ENCODE assay signal across 8 cellular contexts in genomic region chr14:55129086-55129427, GRCh38. TPM values are rescaled to one million over a fixed set of nuclear protein-coding genes. Genes with fewer than 3 reads are reported as not detected.
A peak's percentile ranks its signal among the peaks of the same experiment; 100 is the strongest.
DNase-seq lines count a peak whose midpoint lies in the region; ATAC-seq and TF ChIP-seq lines count a peak whose summit lies in the region.

Gene LGALS3, plus strand, starts transcription at chr14:55129252. Its CDS starts 8,122 bp downstream, at chr14:55137374.

- no peak for TF ChIP-seq EP300 in ovary (IDR thresholded peaks at IDR 0.05)

- no peaks in the 10 kb centered on the region for H3K4me1 ChIP-seq in NT2/D1 (ENCODE audit: insufficient read depth, insufficient read length)
- peaks cover 19% of the 10 kb centered on the region for H3K4me1 ChIP-seq in ovary (ENCODE audit: insufficient read depth)

- peak; percentile 50 for DNase-seq in activated CD4-positive, alpha-beta T cell treated with anti-CD3 and anti-CD28 coated beads for 36 hours
- DNase-seq in activated CD4-positive, alpha-beta T cell treated with anti-CD3 and anti-CD28 coated beads for 1 hour: no peak
- DNase-seq in NT2/D1 (ENCODE audit: low read depth, low spot score): no peak
- DNase-seq in Right ventricle myocardium inferior (ENCODE audit: missing footprints): peak; percentile 93
- peak; percentile 80 to 88 (median 83) for DNase-seq in ovary
- DNase-seq in hippocampal formation (lab: John Stamatoyannopoulos, UW): no peak

- peak within 1 kb of the TSS; percentile 77 for H3K9ac ChIP-seq in NT2/D1 (ENCODE audit: insufficient read length, low read depth)

- no peak for TF ChIP-seq CTCF in ovary (IDR thresholded peaks at IDR 0.05)

- H3K27me3 ChIP-seq in NT2/D1 (ENCODE audit: insufficient read depth, insufficient read length) (peaks cover 64% of the 10 kb centered on the region), ovary (no peaks in the 10 kb centered on the region)

- H3K27ac Mint-ChIP-seq in activated CD4-positive, alpha-beta T cell treated with anti-CD3 and anti-CD28 coated beads for 36 hours: peak within 1 kb of the TSS; percentile 8
- no peak within 1 kb of the TSS for H3K27ac Mint-ChIP-seq in activated naive CD4-positive, alpha-beta T cell treated with anti-CD3 and anti-CD28 coated beads, Interleukin-2, amount 50 U/mL, for 24 hours

- H3K36me3 ChIP-seq in NT2/D1 (ENCODE audit: insufficient read depth, insufficient read length, low read length) (peaks cover 4% of the 10 kb centered on the region), ovary (no peaks in the 10 kb centered on the region)

- TF ChIP-seq POLR2A in ovary (IDR thresholded peaks at IDR 0.05): peak; percentile 78

- intact Hi-C loops in activated CD4-positive, alpha-beta T cell treated with anti-CD3 and anti-CD28 coated beads for 36 hours (cut with DNase I, micrococcal nuclease): no loop called here
- intact Hi-C loops in Right ventricle myocardium inferior (cut with DNase I): loop anchor here (10.0 kb wide), 1 partner anchor 354 kb away; no protein-coding TSS in a partner anchor
- intact Hi-C loops in ovary (cut with DNase I): loop anchor here in 2 of 4 donors (2.0 to 5.0 kb wide), 2 partner anchors 22 to 37 kb away; no protein-coding TSS in a partner anchor

- H3K4me1 Mint-ChIP-seq in activated CD4-positive, alpha-beta T cell treated with anti-CD3 and anti-CD28 coated beads for 36 hours: peaks cover 6% of the 10 kb centered on the region
- H3K4me1 Mint-ChIP-seq in activated naive CD4-positive, alpha-beta T cell treated with anti-CD3 and anti-CD28 coated beads, Interleukin-2, amount 50 U/mL, for 24 hours: peaks cover 14% of the 10 kb centered on the region

- POLR2A ChIA-PET in activated CD4-positive, alpha-beta T cell treated with anti-CD3 and anti-CD28 coated beads for 36 hours (lab: Charles Lee): no interaction called here

- H3K27me3 Mint-ChIP-seq in activated CD4-positive, alpha-beta T cell treated with anti-CD3 and anti-CD28 coated beads for 36 hours: peaks cover 25% of the 10 kb centered on the region
- peaks cover 25% of the 10 kb centered on the region for H3K27me3 Mint-ChIP-seq in activated naive CD4-positive, alpha-beta T cell treated with anti-CD3 and anti-CD28 coated beads, Interleukin-2, amount 50 U/mL, for 24 hours

- 0 to 1% (median 1%) methylated on average over 8 to 50 of the region's 50 CpGs for WGBS in ovary, 3 donors

- H3K27ac ChIP-seq in ovary: peak within 1 kb of the TSS; percentile 94 to 97

- CTCF ChIA-PET in activated CD4-positive, alpha-beta T cell treated with anti-CD3 and anti-CD28 coated beads for 36 hours (lab: Charles Lee): no interaction called here

- no peaks in the 10 kb centered on the region for H3K9me3 Mint-ChIP-seq in activated CD4-positive, alpha-beta T cell treated with anti-CD3 and anti-CD28 coated beads for 36 hours (ENCODE audit: low read depth)
- no peaks in the 10 kb centered on the region for H3K9me3 Mint-ChIP-seq in activated naive CD4-positive, alpha-beta T cell treated with anti-CD3 and anti-CD28 coated beads, Interleukin-2, amount 50 U/mL, for 24 hours

- H3K9me3 ChIP-seq in NT2/D1 (ENCODE audit: insufficient read depth, low read length) (no peaks in the 10 kb centered on the region), ovary (no peaks in the 10 kb centered on the region)

- peak; percentile 54 for ATAC-seq in activated CD4-positive, alpha-beta T cell treated with anti-CD3 and anti-CD28 coated beads for 36 hours
- ATAC-seq in HG02763 (IDR thresholded peaks at IDR 0.05; ENCODE audit: unreplicated experiment): peak; percentile 73
- peak; percentile 93 for ATAC-seq in Right ventricle myocardium inferior

- H3K4me3 ChIP-seq in NT2/D1 (ENCODE audit: insufficient read length, low read depth) (peak within 1 kb of the TSS; percentile 55), ovary (peak within 1 kb of the TSS; percentile 75)

- no peaks in the 10 kb centered on the region for H3K36me3 Mint-ChIP-seq in activated CD4-positive, alpha-beta T cell treated with anti-CD3 and anti-CD28 coated beads for 36 hours (ENCODE audit: low read depth)
- H3K36me3 Mint-ChIP-seq in activated naive CD4-positive, alpha-beta T cell treated with anti-CD3 and anti-CD28 coated beads, Interleukin-2, amount 50 U/mL, for 24 hours: no peaks in the 10 kb centered on the region

- H3K4me3 Mint-ChIP-seq in activated CD4-positive, alpha-beta T cell treated with anti-CD3 and anti-CD28 coated beads for 36 hours: peak within 1 kb of the TSS; percentile 60
- peak within 1 kb of the TSS; percentile 70 for H3K4me3 Mint-ChIP-seq in activated naive CD4-positive, alpha-beta T cell treated with anti-CD3 and anti-CD28 coated beads, Interleukin-2, amount 50 U/mL, for 24 hours

RNA-seq across cellular contexts. Expression of gene LGALS3, which starts in this region (rescaled TPM):
- total RNA-seq in activated CD4-positive, alpha-beta T cell treated with anti-CD3 and anti-CD28 coated beads for 36 hours: 1 to 10 TPM; 6.5 to 7.8 TPM
- total RNA-seq in Right ventricle myocardium inferior (265 TPM), ovary (100 to 1,000 TPM; 227 to 387 (median 259) TPM)
- polyA plus RNA-seq in ovary: 100 to 1,000 TPM; 228 to 516 TPM

Comparison
In these comparisons a context has a peak if more than half of its experiments do, and no peak if none do; other contexts are left out.
1. RNA of gene LGALS3 (total RNA-seq): 265 TPM in Right ventricle myocardium inferior (single experiment) and 227 to 387 TPM in ovary; 6.5 to 7.8 TPM in activated CD4-positive, alpha-beta T cell treated with anti-CD3 and anti-CD28 coated beads for 36 hours; every median in the first group is over 10 times any median in the second.
2. DNase-seq: peak in activated CD4-positive, alpha-beta T cell treated with anti-CD3 and anti-CD28 coated beads for 36 hours (single experiment), Right ventricle myocardium inferior (single experiment) and ovary (5 of 5); none in activated CD4-positive, alpha-beta T cell treated with anti-CD3 and anti-CD28 coated beads for 1 hour (single experiment), NT2/D1 (single experiment) and hippocampal formation (0 of 2).
3. Peak in every context shown above with its lines, with median percentiles within 50 percentile points of each other: ATAC-seq.